Comparison of ENCODE assay signal across 17 cellular contexts in the genomic region with DNA sequence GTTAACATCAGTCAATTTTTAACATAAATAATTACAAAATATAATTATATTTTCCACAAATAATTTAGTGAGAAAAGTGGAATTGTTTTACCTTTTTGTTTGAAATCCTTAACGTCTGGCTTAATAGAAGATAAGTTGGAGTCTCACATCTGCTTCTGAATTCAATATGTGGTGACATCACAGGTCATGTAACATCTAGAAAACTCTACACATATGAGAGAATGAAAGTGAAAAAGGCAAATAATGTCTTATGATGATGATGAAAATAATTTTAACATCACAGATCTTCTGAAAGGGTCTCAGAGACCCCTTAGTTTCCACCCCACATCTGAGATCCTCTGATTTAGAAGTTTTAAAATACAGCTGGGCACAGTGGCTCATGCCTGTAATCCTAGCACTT.
DNase-seq lines count a peak whose midpoint lies in the region; ATAC-seq, FAIRE-seq and TF ChIP-seq lines count a peak whose summit lies in the region.
"Had no signal": no experiment of that assay in that cellular context is flagged by ENCODE, and none has a peak within 500 bp of the region (broad histone marks: within the 10 kb centered on the region; RNA-seq: fewer than 3 reads in every experiment).

No MANE protein-coding gene starts in this region.

- TF ChIP-seq CTCF in VCaP (conservative IDR thresholded peaks at IDR 0.05), result no peak
- no peak for TF ChIP-seq CTCF in pancreas (IDR thresholded peaks at IDR 0.05)

- 40 to 48% methylated on average over 1 of the region's 1 CpG for WGBS in pancreas, 2 donors

- 0 out of 22 replicates have a peak, but pooled peaks cover 0 to 11% (median 0%) of the 10 kb centered on the region in 11 experiments for H3K9me3 ChIP-seq in BLaER1 treated with 17β-estradiol and CSF1 and Interleukin-3, amounts not matched to agents 10 nM and 100 nM (replicated peaks in 1 of 11)
- no peaks in the 10 kb centered on the region for H3K9me3 ChIP-seq in pancreas
- H3K9me3 ChIP-seq: MG63, Peyer's patch, SJCRH30 had no signal

- ATAC-seq in GM19351 (IDR thresholded peaks at IDR 0.05; ENCODE audit: unreplicated experiment), result peak; percentile 39
- no peak for ATAC-seq in pancreas
- no peak for ATAC-seq in HG02571 (IDR thresholded peaks at IDR 0.05; ENCODE audit: unreplicated experiment)

- H3K4me1 ChIP-seq in BLaER1 treated with 17β-estradiol and CSF1 and Interleukin-3, amounts not matched to agents 10 nM and 100 nM, result peaks cover 0 to 33% (median 26%) of the 10 kb centered on the region in 10 experiments; a peak in 15 of 20 replicates
- H3K4me1 ChIP-seq in pancreas, result peaks cover 23 to 49% (median 40%) of the 10 kb centered on the region in 3 donors
- H3K4me1 ChIP-seq: Peyer's patch, SJCRH30 had no signal

- H3K9ac ChIP-seq in BLaER1 treated with 17β-estradiol and CSF1 and Interleukin-3, amounts not matched to agents 10 nM and 100 nM, result no peak overlapping the region

- FAIRE-seq in pancreas (lab: Jason Lieb, UNC), result peak; percentile 78

- peak overlapping the region in 6 of 11 experiments; percentile 4 to 61 (median 40); a peak in 5 of 22 replicates for H3K4me2 ChIP-seq in BLaER1 treated with 17β-estradiol and CSF1 and Interleukin-3, amounts not matched to agents 10 nM and 100 nM

- H3K4me3 ChIP-seq in BLaER1 treated with 17β-estradiol and CSF1 and Interleukin-3, amounts not matched to agents 10 nM and 100 nM, result no peak overlapping the region
- H3K4me3 ChIP-seq in pancreas, result no peak overlapping the region
- H3K4me3 ChIP-seq: MG63, Peyer's patch, SJCRH30 had no signal

- H3K36me3 ChIP-seq in BLaER1 treated with 17β-estradiol and CSF1 and Interleukin-3, amounts not matched to agents 10 nM and 100 nM, result peaks cover 0 to 8% (median 0%) of the 10 kb centered on the region in 11 experiments; a peak in 1 of 22 replicates
- H3K36me3 ChIP-seq in pancreas, result no peaks in the 10 kb centered on the region
- H3K36me3 ChIP-seq: MG63, Peyer's patch, SJCRH30 had no signal

- no peaks in the 10 kb centered on the region for H4K20me1 ChIP-seq in BLaER1 treated with 17β-estradiol and CSF1 and Interleukin-3, amounts not matched to agents 10 nM and 100 nM

- no peaks in the 10 kb centered on the region for H3K27me3 ChIP-seq in BLaER1 treated with 17β-estradiol and CSF1 and Interleukin-3, amounts not matched to agents 10 nM and 100 nM
- no peaks in the 10 kb centered on the region for H3K27me3 ChIP-seq in pancreas
- H3K27me3 ChIP-seq: MG63, Peyer's patch, SJCRH30 had no signal

- no peak for DNase-seq in pancreas
- DNase-seq in NCI-H446 (lab: John Stamatoyannopoulos, UW), result no peak
- DNase-seq in AML-193 (lab: John Stamatoyannopoulos, UW), result no peak
- DNase-seq: DMS79, MG63, NCI-H1048, NCI-H1436, NCI-H187 treated with DMSO at 0.1 percent for 48 hours, NCI-H2227 treated with DMSO at 0.1 percent for 48 hours, NCI-H510A treated with DMSO at 0.1 percent for 48 hours, NCI-H748 treated with DMSO at 0.1 percent for 48 hours, Peyer's patch, SJCRH30 had no signal

- intact Hi-C loops in pancreas (cut with DNase I), result no loop called here

- no peak overlapping the region for H3K27ac ChIP-seq in BLaER1 treated with 17β-estradiol and CSF1 and Interleukin-3, amounts not matched to agents 10 nM and 100 nM
- H3K27ac ChIP-seq in VCaP (peak overlapping the region; percentile 18; the same call in 1 of the 2 replicates), pancreas (peak overlapping the region; percentile 37 to 78 (median 67))
- H3K27ac ChIP-seq: Peyer's patch, SJCRH30 had no signal

Comparison
In these comparisons a context has a peak if more than half of its experiments do, and no peak if none do; other contexts are left out.
1. H3K27ac ChIP-seq: peak in VCaP (single experiment) and pancreas (4 of 4); none in BLaER1 treated with 17β-estradiol and CSF1 and Interleukin-3, amounts not matched to agents 10 nM and 100 nM (0 of 11).